In the genomic region with DNA sequence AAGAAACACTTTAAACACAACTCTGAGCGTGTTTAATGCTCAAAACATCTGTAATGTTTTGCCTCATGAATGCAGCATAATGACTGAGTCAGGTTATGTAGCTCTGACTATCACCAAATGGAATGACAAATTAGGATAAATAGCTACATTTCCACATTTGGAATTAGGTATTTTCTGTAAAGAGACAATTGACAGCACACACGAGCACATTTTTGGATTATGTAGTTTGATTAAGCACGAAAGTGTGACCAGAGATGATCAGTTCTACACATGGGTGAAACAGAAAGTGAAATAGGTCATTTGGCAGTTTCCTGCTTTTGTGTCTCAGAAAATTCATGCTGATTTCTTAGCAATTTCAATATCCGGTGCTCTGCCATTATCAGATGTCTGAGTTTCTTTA, we compare ENCODE assay signal across 10 cellular contexts. TPM values are rescaled to one million over a fixed set of nuclear protein-coding genes. Genes with fewer than 3 reads are reported as not detected.
DNase-seq lines count a peak whose midpoint lies in the region; ATAC-seq and TF ChIP-seq lines count a peak whose summit lies in the region.
"Had no signal": no experiment of that assay in that cellular context is flagged by ENCODE, and none has a peak within 500 bp of the region (broad histone marks: within the 10 kb centered on the region; RNA-seq: fewer than 3 reads in every experiment).

No MANE protein-coding gene starts in this region.

- 51 to 67% (median 60%) methylated on average over 4 of the region's 4 CpGs for WGBS in stomach, 5 donors

- CTCF ChIA-PET in CD8-positive, alpha-beta T cell (lab: Charles Lee), result interaction anchor here (1.1 to 2.3 kb wide), 7 partner anchors 9 to 86 kb away, joined by 3 to 14 read pairs (median 6); a partner anchor contains a TSS

- H3K4me1 ChIP-seq in CD8-positive, alpha-beta T cell (ENCODE audit: insufficient read depth, low read length), result peaks cover 21% of the 10 kb centered on the region
- H3K4me1 ChIP-seq in adipocyte (ENCODE audit: control insufficient read depth, insufficient read depth, low read length), result peaks cover 35% of the 10 kb centered on the region
- H3K4me1 ChIP-seq in stomach, result peaks cover 8 to 38% (median 20%) of the 10 kb centered on the region in 4 donors

- intact Hi-C loops in CD8-positive, alpha-beta T cell (cut with DNase I, micrococcal nuclease), result loop anchor here (1.0 to 10.0 kb wide), 2 partner anchors 21 to 641 kb away; a partner anchor contains a TSS
- intact Hi-C loops in stomach (cut with DNase I; ENCODE audit: low total_unique reads), result loop anchor here (5.0 kb wide), 1 partner anchor 83 kb away; no protein-coding TSS in a partner anchor

- no peak for DNase-seq in CD8-positive, alpha-beta T cell
- DNase-seq in adipocyte (ENCODE audit: low read depth), result peak; percentile 62
- no peak for DNase-seq in NCI-H1930 (lab: John Stamatoyannopoulos, UW)
- DNase-seq in SW 1271 (lab: John Stamatoyannopoulos, UW), result no peak
- DNase-seq in stomach, result no peak
- no peak for DNase-seq in Ammon's horn (ENCODE audit: low spot score)
- DNase-seq: right lobe of liver had no signal

- no peaks in the 10 kb centered on the region for H3K27me3 Mint-ChIP-seq in CD8-positive, alpha-beta T cell (ENCODE audit: low read depth)

- peak overlapping the region; percentile 44 for H3K4me3 ChIP-seq in CD8-positive, alpha-beta T cell (ENCODE audit: low read depth, low read length)
- H3K4me3 ChIP-seq in adipocyte (ENCODE audit: low read length) (peak overlapping the region; percentile 46), stomach (no peak overlapping the region)
- H3K4me3 ChIP-seq: right lobe of liver had no signal

- TF ChIP-seq EP300 in stomach (IDR thresholded peaks at IDR 0.05), result no peak

- TF ChIP-seq CTCF in CD8-positive, alpha-beta T cell (IDR thresholded peaks at IDR 0.05), result no peak
- no peak for TF ChIP-seq CTCF in stomach (IDR thresholded peaks at IDR 0.05)

- POLR2A ChIA-PET in CD8-positive, alpha-beta T cell (lab: Charles Lee), result interaction anchor here (0.8 to 2.6 kb wide), 4 partner anchors 10 to 29 kb away, joined by 3 to 9 read pairs (median 3); a partner anchor contains a TSS

- H3K9me3 ChIP-seq in CD8-positive, alpha-beta T cell (ENCODE audit: low read length), result no peaks in the 10 kb centered on the region
- H3K9me3 ChIP-seq in adipocyte (ENCODE audit: control insufficient read depth, low read length) (no peaks in the 10 kb centered on the region), stomach (no peaks in the 10 kb centered on the region)
- H3K9me3 ChIP-seq: right lobe of liver had no signal

- H3K9me3 Mint-ChIP-seq in CD8-positive, alpha-beta T cell, result no peaks in the 10 kb centered on the region

- no peak for TF ChIP-seq POLR2A in stomach (IDR thresholded peaks at IDR 0.05)

- peaks cover 17% of the 10 kb centered on the region for H3K36me3 ChIP-seq in CD8-positive, alpha-beta T cell (ENCODE audit: insufficient read depth, low read length)
- H3K36me3 ChIP-seq in adipocyte (ENCODE audit: control insufficient read depth, insufficient read depth, low read length, severe bottlenecking), result peaks cover 94% of the 10 kb centered on the region
- peaks cover 20 to 76% (median 57%) of the 10 kb centered on the region in 4 donors for H3K36me3 ChIP-seq in stomach

- peak overlapping the region; percentile 51 for H3K9ac ChIP-seq in adipocyte (ENCODE audit: low read length)

- H3K4me3 Mint-ChIP-seq in CD8-positive, alpha-beta T cell, result peak overlapping the region; percentile 79

- H3K4me1 Mint-ChIP-seq in CD8-positive, alpha-beta T cell (ENCODE audit: low read depth), result peaks cover 44% of the 10 kb centered on the region

- no peaks in the 10 kb centered on the region for H3K27me3 ChIP-seq in CD8-positive, alpha-beta T cell (ENCODE audit: insufficient read depth, low read length)
- H3K27me3 ChIP-seq in adipocyte (replicated peaks; ENCODE audit: control insufficient read depth, insufficient read depth, low read length) (no peaks in the 10 kb centered on the region), stomach (no peaks in the 10 kb centered on the region)
- H3K27me3 ChIP-seq: right lobe of liver had no signal

- ATAC-seq in CD8-positive, alpha-beta T cell, result peak; percentile 64
- ATAC-seq in GM19372 (IDR thresholded peaks at IDR 0.05; ENCODE audit: low read depth, unreplicated experiment) (peak; percentile 75), HG03280 (IDR thresholded peaks at IDR 0.05; ENCODE audit: unreplicated experiment) (peak; percentile 72)
- ATAC-seq: HCT116 had no signal

- peaks cover 77% of the 10 kb centered on the region for H3K36me3 Mint-ChIP-seq in CD8-positive, alpha-beta T cell

- peak overlapping the region; percentile 94 for H3K27ac Mint-ChIP-seq in CD8-positive, alpha-beta T cell

- H3K27ac ChIP-seq in CD8-positive, alpha-beta T cell (ENCODE audit: low read depth, low read length), result peak overlapping the region; percentile 51
- peak overlapping the region in 1 of 5 donors; percentile 28 for H3K27ac ChIP-seq in stomach
- H3K27ac ChIP-seq: right lobe of liver had no signal

RNA-seq across cellular contexts. Expression of a gene that starts 29.0 kb away (rescaled TPM):
- total RNA-seq in CD8-positive, alpha-beta T cell, result 100 to 1,000 TPM; 125 to 126 TPM
- 100 to 1,000 TPM in 1 of 5 donors, 10 to 100 TPM in 4; 11.0 to 152 (median 25.0) TPM for total RNA-seq in stomach
- polyA plus RNA-seq in stomach, result 10 to 100 TPM in 2 of 3 donors, 1 to 10 TPM in 1; 7.3 to 19.3 (median 15.1) TPM

Comparison
In these comparisons a context has a peak if more than half of its experiments do, and no peak if none do; other contexts are left out.
1. H3K4me3 ChIP-seq: peak in CD8-positive, alpha-beta T cell (single experiment) and adipocyte (single experiment); none in stomach (0 of 4).
2. Peak in every context shown above with its lines, with median percentiles within 50 percentile points of each other: ATAC-seq.